11 cellular contexts compared by ENCODE assay signal in the genomic region with DNA sequence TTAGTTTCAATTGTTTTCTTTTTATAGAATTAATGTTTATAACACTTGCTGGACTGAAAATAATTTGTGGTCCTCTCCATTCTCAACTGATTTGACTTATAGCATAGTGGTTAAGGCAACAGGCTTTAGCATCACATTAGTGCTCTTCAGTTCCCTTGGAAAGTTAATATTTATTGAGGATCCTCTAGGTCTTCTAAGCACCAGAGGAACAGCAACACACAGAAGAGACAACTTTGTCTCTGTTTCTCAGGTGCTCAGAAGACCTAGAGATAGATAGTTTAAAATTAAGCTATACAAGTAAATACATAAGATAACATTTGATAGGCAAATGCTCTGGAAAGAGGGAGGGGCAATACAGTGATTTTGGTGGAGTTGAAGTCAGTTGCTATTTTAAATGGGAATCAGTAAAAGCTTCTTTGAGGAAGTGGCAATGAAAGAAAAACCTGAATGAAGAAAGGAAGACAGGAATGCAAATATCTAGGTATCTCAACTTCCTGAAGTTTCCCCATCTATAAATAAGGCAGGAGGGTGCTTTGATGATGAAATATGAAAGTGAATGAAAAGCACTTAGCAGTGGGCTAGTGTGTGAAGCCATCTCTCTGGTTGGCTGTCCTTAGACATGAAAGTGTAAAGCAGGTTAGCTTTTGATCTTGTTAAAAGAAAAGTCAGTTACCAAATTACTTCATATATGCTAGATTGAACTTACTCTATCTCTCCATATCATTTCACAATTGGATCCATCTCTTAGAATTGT.
DNase-seq lines count a peak whose midpoint lies in the region; ATAC-seq and FAIRE-seq lines count a peak whose summit lies in the region.
"Had no signal": no experiment of that assay in that cellular context is flagged by ENCODE, and none has a peak within 500 bp of the region (broad histone marks: within the 10 kb centered on the region; RNA-seq: fewer than 3 reads in every experiment).

No MANE protein-coding gene starts in this region.

- ATAC-seq in GM19463 (IDR thresholded peaks at IDR 0.05; ENCODE audit: unreplicated experiment) (peak; percentile 89), HG02938 (IDR thresholded peaks at IDR 0.05; ENCODE audit: unreplicated experiment) (peak; percentile 70), HG03571 (IDR thresholded peaks at IDR 0.05; ENCODE audit: unreplicated experiment) (peak; percentile 88)
- ATAC-seq: naive thymus-derived CD4-positive, alpha-beta T cell had no signal

- DNase-seq in GM18507 (ENCODE audit: extremely low spot score, insufficient read length, low read depth), result no peak
- DNase-seq in stimulated activated CD4-positive, alpha-beta T cell treated with anti-CD3 and anti-CD28 coated beads, Interleukin-2, amount 100 ng/mL, for 48 hours, result no peak
- no peak for DNase-seq in activated T-cell treated with anti-CD3 and anti-CD28 coated beads for 4 hours
- no peak for DNase-seq in inferior parietal cortex (ENCODE audit: extremely low spot score)
- no peak for DNase-seq in NCI-H1930 (lab: John Stamatoyannopoulos, UW)
- DNase-seq: CD4-positive, alpha-beta memory T cell; naive thymus-derived CD4-positive, alpha-beta T cell had no signal

- peak; percentile 91 for FAIRE-seq in GM18507 (lab: Jason Lieb, UNC)
- FAIRE-seq: HTR-8/SVneo had no signal
